In genomic region chr4:114349543-114350175, GRCh38 we compare ENCODE assay signal across 23 cellular contexts.
DNase-seq lines count a peak whose midpoint lies in the region; ATAC-seq and TF ChIP-seq lines count a peak whose summit lies in the region.
"Had no signal": no experiment of that assay in that cellular context is flagged by ENCODE, and none has a peak within 500 bp of the region (broad histone marks: within the 10 kb centered on the region; RNA-seq: fewer than 3 reads in every experiment).

No MANE protein-coding gene starts in this region.

- POLR2A ChIA-PET in AG04450 (lab: Yijun Ruan, JAX) = no interaction called here

- ATAC-seq in upper lobe of right lung (no peak), GM18519 (IDR thresholded peaks at IDR 0.05; ENCODE audit: low FRiP score, unreplicated experiment) (no peak)
- ATAC-seq: A549; activated CD8-positive, alpha-beta T cell treated with anti-CD3 and anti-CD28 coated beads for 36 hours; gastrocnemius medialis had no signal

- H3K27ac ChIP-seq in AG04450 (ENCODE audit: low read depth, low read length) = no peak overlapping the region
- no peak overlapping the region for H3K27ac ChIP-seq in upper lobe of right lung
- H3K27ac ChIP-seq: A549, brain microvascular endothelial cell, dorsolateral prefrontal cortex, gastrocnemius medialis, right atrium auricular region, SJCRH30, tibial artery had no signal

- H3K27me3 ChIP-seq in AG04450 (ENCODE audit: control insufficient read depth, insufficient read depth, low read length) = no peaks in the 10 kb centered on the region
- no peaks in the 10 kb centered on the region for H3K27me3 ChIP-seq in upper lobe of right lung
- H3K27me3 ChIP-seq: brain microvascular endothelial cell, dorsolateral prefrontal cortex, gastrocnemius medialis, right atrium auricular region, SJCRH30, tibial artery had no signal

- no peak overlapping the region for H3K4me3 ChIP-seq in AG04450 (ENCODE audit: low read depth, low read length)
- no peak overlapping the region for H3K4me3 ChIP-seq in choroid plexus epithelial cell (ENCODE audit: low read depth, low read length)
- no peak overlapping the region for H3K4me3 ChIP-seq in upper lobe of right lung
- H3K4me3 ChIP-seq: A549, dorsolateral prefrontal cortex, gastrocnemius medialis, right atrium auricular region, SJCRH30, tibial artery had no signal

- H3K4me1 ChIP-seq in upper lobe of right lung = no peaks in the 10 kb centered on the region
- H3K4me1 ChIP-seq: A549, gastrocnemius medialis, right atrium auricular region, SJCRH30, tibial artery had no signal

- CTCF ChIA-PET in AG04450 (lab: Charles Lee) = interaction anchor here (1.2 kb wide), 1 partner anchor 802 kb away, joined by 6 read pairs; no protein-coding TSS in a partner anchor

- peak; percentile 16 for DNase-seq in AG04450 (ENCODE audit: low read depth, low spot score)
- peak; percentile 46 for DNase-seq in LHCN-M2 (ENCODE audit: low read depth)
- DNase-seq in choroid plexus epithelial cell (ENCODE audit: low read depth) = peak; percentile 33
- peak; percentile 16 for DNase-seq in inferior parietal cortex (ENCODE audit: extremely low spot score)
- DNase-seq in HK-2 (ENCODE audit: unreplicated experiment) = no peak
- DNase-seq in upper lobe of right lung = no peak
- no peak for DNase-seq in hippocampal formation (lab: John Stamatoyannopoulos, UW)
- DNase-seq: activated CD4-positive, CD25-positive, alpha-beta regulatory T cell; activated CD8-positive, alpha-beta T cell treated with anti-CD3 and anti-CD28 coated beads for 36 hours; activated T-cell treated with anti-CD3 and anti-CD28 coated beads, Interleukin-2, amount 50 U/mL, for 48 hours; brain microvascular endothelial cell; CD4-positive, CD25-positive, alpha-beta regulatory T cell; DMS153; dorsolateral prefrontal cortex; gastrocnemius medialis; NCI-H2029 treated with DMSO at 0.1 percent for 48 hours; NCI-H510A treated with DMSO at 0.1 percent for 48 hours; SJCRH30; stimulated activated naive CD4-positive, alpha-beta T cell; tibial artery had no signal

- no peaks in the 10 kb centered on the region for H3K36me3 ChIP-seq in upper lobe of right lung
- H3K36me3 ChIP-seq: brain microvascular endothelial cell, gastrocnemius medialis, right atrium auricular region, SJCRH30, tibial artery had no signal

- H3K9me3 ChIP-seq in AG04450 (ENCODE audit: control insufficient read depth, insufficient read depth, low read length) (no peaks in the 10 kb centered on the region), upper lobe of right lung (no peaks in the 10 kb centered on the region)
- H3K9me3 ChIP-seq: A549, gastrocnemius medialis, right atrium auricular region, tibial artery had no signal

- intact Hi-C loops in upper lobe of right lung (cut with DNase I) = no loop called here

- TF ChIP-seq CTCF in AG04450 (IDR thresholded peaks at IDR 0.05; ENCODE audit: low read depth, low read length) (no peak), choroid plexus epithelial cell (conservative IDR thresholded peaks at IDR 0.05; ENCODE audit: low read depth, low read length) (no peak), upper lobe of right lung (IDR thresholded peaks at IDR 0.05) (no peak)

Comparison
In these comparisons a context has a peak if more than half of its experiments do, and no peak if none do; other contexts are left out.
1. DNase-seq: peak in AG04450 (single experiment), LHCN-M2 (single experiment), choroid plexus epithelial cell (single experiment) and inferior parietal cortex (single experiment); none in HK-2 (single experiment), upper lobe of right lung (single experiment) and hippocampal formation (0 of 2).